In the genomic region with DNA sequence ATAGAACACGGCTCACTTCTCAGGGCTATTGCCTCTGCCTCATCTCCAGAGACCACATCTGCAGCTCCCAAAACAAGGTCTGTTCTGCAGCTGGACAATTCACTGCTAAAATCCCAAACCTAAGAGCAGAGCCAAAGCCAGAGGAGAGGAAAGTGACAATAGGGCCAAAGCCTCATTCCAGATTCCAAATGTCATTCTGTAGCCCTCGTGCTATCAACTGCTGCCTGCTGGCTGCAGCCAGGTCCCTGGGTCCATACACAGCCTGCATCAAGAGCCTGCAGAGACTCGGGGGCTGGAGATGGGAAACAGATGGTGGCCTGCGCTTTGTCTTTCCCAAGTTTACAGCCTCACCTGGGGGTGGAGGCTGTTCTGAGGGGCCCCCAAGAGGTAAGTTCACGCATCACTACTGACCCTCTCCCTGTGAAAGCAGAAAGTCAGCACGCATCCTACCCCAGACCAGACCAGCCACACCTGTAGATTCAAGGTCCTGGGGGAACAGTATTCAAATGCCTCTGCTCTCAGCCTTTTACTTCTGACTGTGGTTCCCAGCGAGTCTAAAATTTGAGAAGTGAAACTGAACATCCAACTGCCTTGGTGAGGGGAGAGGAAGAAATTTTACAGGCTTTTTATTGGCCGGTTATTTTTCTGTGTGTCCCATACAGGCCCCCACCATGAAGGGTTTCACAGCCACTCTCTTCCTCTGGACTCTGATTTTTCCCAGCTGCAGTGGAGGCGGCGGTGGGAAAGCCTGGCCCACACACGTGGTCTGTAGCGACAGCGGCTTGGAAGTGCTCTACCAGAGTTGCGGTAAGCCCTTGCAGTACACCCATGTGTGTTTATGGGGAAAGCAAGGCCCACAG, we compare ENCODE assay signal across 1 cellular context.
TF ChIP-seq lines count a peak whose summit lies in the region.

A gene (plus strand): TSS at position 657 of the 860 bp plus-strand sequence. CDS start 15 bp downstream, at position 672.

TF ChIP-seq in GM12878, 131 proteins besides CTCF, POLR2A, EP300 and RAD21 (continued from another document):
- TF ChIP-seq, protein P1, sequence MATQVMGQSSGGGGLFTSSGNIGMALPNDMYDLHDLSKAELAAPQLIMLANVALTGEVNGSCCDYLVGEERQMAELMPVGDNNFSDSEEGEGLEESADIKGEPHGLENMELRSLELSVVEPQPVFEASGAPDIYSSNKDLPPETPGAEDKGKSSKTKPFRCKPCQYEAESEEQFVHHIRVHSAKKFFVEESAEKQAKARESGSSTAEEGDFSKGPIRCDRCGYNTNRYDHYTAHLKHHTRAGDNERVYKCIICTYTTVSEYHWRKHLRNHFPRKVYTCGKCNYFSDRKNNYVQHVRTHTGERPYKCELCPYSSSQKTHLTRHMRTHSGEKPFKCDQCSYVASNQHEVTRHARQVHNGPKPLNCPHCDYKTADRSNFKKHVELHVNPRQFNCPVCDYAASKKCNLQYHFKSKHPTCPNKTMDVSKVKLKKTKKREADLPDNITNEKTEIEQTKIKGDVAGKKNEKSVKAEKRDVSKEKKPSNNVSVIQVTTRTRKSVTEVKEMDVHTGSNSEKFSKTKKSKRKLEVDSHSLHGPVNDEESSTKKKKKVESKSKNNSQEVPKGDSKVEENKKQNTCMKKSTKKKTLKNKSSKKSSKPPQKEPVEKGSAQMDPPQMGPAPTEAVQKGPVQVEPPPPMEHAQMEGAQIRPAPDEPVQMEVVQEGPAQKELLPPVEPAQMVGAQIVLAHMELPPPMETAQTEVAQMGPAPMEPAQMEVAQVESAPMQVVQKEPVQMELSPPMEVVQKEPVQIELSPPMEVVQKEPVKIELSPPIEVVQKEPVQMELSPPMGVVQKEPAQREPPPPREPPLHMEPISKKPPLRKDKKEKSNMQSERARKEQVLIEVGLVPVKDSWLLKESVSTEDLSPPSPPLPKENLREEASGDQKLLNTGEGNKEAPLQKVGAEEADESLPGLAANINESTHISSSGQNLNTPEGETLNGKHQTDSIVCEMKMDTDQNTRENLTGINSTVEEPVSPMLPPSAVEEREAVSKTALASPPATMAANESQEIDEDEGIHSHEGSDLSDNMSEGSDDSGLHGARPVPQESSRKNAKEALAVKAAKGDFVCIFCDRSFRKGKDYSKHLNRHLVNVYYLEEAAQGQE (IDR thresholded peaks at IDR 0.05; ENCODE audit: low read depth, low read length) = no peak
- TF ChIP-seq, protein P2, sequence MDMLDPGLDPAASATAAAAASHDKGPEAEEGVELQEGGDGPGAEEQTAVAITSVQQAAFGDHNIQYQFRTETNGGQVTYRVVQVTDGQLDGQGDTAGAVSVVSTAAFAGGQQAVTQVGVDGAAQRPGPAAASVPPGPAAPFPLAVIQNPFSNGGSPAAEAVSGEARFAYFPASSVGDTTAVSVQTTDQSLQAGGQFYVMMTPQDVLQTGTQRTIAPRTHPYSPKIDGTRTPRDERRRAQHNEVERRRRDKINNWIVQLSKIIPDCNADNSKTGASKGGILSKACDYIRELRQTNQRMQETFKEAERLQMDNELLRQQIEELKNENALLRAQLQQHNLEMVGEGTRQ (IDR thresholded peaks at IDR 0.05; ENCODE audit: borderline replicate concordance, low read depth, low read length) = peak; percentile 36
- TF ChIP-seq RCOR1 (conservative IDR thresholded peaks at IDR 0.05; ENCODE audit: low read depth, low read length) (no peak), HDAC2 (IDR thresholded peaks at IDR 0.05) (no peak), POU2F2 (IDR thresholded peaks at IDR 0.05; ENCODE audit: borderline replicate concordance, low read depth, low read length) (peak; percentile 97; the same call in 2 of the 3 replicates), KAT2A (conservative IDR thresholded peaks at IDR 0.05; ENCODE audit: control insufficient read depth, low read depth, low read length) (no peak), SRF (IDR thresholded peaks at IDR 0.05; ENCODE audit: low read depth in 2 of 2, low read length in 2 of 2) (0 out of 4 replicates have a peak, but pooled peaks of 1 of the 2 experiments have one; percentile 19), EGR1 (IDR thresholded peaks at IDR 0.05; ENCODE audit: borderline replicate concordance in 1 of 2, low read depth in 2 of 2, low read length in 2 of 2) (peak in 1 of 2 experiments; percentile 12; a peak in 1 of 3 replicates), SIN3A (IDR thresholded peaks at IDR 0.05; ENCODE audit: low read depth, low read length) (no peak), RAD51 (IDR thresholded peaks at IDR 0.05) (peak; percentile 70), TARDBP (IDR thresholded peaks at IDR 0.05; ENCODE audit: borderline replicate concordance) (no peak), FOS (IDR thresholded peaks at IDR 0.05; ENCODE audit: borderline replicate concordance, extremely low read depth, insufficient read length) (no peak), NR2C2 (IDR thresholded peaks at IDR 0.05; ENCODE audit: borderline replicate concordance, control insufficient read depth, insufficient read length, low read depth) (no peak), SMARCA5 (IDR thresholded peaks at IDR 0.05) (peak; percentile 91), SMC3 (IDR thresholded peaks at IDR 0.05; ENCODE audit: borderline replicate concordance, low read length) (no peak), TCF7 (IDR thresholded peaks at IDR 0.05; ENCODE audit: borderline replicate concordance) (no peak; the same call in none of the 2 replicates), ZNF622 (IDR thresholded peaks at IDR 0.05) (no peak), STAT1 (conservative IDR thresholded peaks at IDR 0.05) (no peak; the same call in 1 of the 2 replicates), EZH2 (IDR thresholded peaks at IDR 0.05; ENCODE audit: borderline replicate concordance, control insufficient read depth, low read depth, low read length) (no peak), BHLHE40 (IDR thresholded peaks at IDR 0.05; ENCODE audit: borderline replicate concordance in 1 of 2, low read depth in 2 of 2, low read length in 1 of 2) (peak; percentile 53 to 69; a peak in 2 of 4 replicates), MYB (IDR thresholded peaks at IDR 0.05; ENCODE audit: borderline replicate concordance, low read depth, low read length) (no peak), ZNF274 (IDR thresholded peaks at IDR 0.05; ENCODE audit: insufficient read depth, insufficient read length) (no peak), YBX1 (IDR thresholded peaks at IDR 0.05) (peak; percentile 83; the same call in 1 of the 2 replicates), RB1 (IDR thresholded peaks at IDR 0.05; ENCODE audit: borderline replicate concordance) (no peak), ETV6 (conservative IDR thresholded peaks at IDR 0.05 in 1 of 2, IDR thresholded peaks at IDR 0.05 in 1 of 2; ENCODE audit: borderline replicate concordance in 1 of 2, low read depth in 1 of 2) (peak in 1 of 2 experiments; percentile 55; a peak in 2 of 4 replicates), PAX5 (IDR thresholded peaks at IDR 0.05; ENCODE audit: borderline replicate concordance, low read depth, low read length) (peak; percentile 91), CHD4 (IDR thresholded peaks at IDR 0.05) (no peak), RUNX3 (IDR thresholded peaks at IDR 0.05; ENCODE audit: low read length) (no peak), TCF12 (IDR thresholded peaks at IDR 0.05; ENCODE audit: low read depth, low read length) (peak; percentile 93), SMAD1 (IDR thresholded peaks at IDR 0.05; ENCODE audit: low read depth, partially characterized antibody) (peak; percentile 85), SIX5 (IDR thresholded peaks at IDR 0.05; ENCODE audit: low read depth, low read length, severe bottlenecking) (no peak)
- TF ChIP-seq, protein P3, sequence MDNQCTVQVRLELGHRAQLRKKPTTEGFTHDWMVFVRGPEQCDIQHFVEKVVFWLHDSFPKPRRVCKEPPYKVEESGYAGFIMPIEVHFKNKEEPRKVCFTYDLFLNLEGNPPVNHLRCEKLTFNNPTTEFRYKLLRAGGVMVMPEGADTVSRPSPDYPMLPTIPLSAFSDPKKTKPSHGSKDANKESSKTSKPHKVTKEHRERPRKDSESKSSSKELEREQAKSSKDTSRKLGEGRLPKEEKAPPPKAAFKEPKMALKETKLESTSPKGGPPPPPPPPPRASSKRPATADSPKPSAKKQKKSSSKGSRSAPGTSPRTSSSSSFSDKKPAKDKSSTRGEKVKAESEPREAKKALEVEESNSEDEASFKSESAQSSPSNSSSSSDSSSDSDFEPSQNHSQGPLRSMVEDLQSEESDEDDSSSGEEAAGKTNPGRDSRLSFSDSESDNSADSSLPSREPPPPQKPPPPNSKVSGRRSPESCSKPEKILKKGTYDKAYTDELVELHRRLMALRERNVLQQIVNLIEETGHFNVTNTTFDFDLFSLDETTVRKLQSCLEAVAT (IDR thresholded peaks at IDR 0.05) = peak; percentile 81; the same call in 1 of the 2 replicates
- TF ChIP-seq, protein P4, sequence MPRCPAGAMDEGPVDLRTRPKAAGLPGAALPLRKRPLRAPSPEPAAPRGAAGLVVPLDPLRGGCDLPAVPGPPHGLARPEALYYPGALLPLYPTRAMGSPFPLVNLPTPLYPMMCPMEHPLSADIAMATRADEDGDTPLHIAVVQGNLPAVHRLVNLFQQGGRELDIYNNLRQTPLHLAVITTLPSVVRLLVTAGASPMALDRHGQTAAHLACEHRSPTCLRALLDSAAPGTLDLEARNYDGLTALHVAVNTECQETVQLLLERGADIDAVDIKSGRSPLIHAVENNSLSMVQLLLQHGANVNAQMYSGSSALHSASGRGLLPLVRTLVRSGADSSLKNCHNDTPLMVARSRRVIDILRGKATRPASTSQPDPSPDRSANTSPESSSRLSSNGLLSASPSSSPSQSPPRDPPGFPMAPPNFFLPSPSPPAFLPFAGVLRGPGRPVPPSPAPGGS (IDR thresholded peaks at IDR 0.05; ENCODE audit: borderline replicate concordance, insufficient read depth, low read depth, low read length, poor library complexity, severe bottlenecking) = peak; percentile 99
- TF ChIP-seq, protein P5, sequence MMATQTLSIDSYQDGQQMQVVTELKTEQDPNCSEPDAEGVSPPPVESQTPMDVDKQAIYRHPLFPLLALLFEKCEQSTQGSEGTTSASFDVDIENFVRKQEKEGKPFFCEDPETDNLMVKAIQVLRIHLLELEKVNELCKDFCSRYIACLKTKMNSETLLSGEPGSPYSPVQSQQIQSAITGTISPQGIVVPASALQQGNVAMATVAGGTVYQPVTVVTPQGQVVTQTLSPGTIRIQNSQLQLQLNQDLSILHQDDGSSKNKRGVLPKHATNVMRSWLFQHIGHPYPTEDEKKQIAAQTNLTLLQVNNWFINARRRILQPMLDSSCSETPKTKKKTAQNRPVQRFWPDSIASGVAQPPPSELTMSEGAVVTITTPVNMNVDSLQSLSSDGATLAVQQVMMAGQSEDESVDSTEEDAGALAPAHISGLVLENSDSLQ (IDR thresholded peaks at IDR 0.05) = no peak
- TF ChIP-seq, protein P6, sequence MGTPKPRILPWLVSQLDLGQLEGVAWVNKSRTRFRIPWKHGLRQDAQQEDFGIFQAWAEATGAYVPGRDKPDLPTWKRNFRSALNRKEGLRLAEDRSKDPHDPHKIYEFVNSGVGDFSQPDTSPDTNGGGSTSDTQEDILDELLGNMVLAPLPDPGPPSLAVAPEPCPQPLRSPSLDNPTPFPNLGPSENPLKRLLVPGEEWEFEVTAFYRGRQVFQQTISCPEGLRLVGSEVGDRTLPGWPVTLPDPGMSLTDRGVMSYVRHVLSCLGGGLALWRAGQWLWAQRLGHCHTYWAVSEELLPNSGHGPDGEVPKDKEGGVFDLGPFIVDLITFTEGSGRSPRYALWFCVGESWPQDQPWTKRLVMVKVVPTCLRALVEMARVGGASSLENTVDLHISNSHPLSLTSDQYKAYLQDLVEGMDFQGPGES (IDR thresholded peaks at IDR 0.05) = no peak
- TF ChIP-seq, protein P7, sequence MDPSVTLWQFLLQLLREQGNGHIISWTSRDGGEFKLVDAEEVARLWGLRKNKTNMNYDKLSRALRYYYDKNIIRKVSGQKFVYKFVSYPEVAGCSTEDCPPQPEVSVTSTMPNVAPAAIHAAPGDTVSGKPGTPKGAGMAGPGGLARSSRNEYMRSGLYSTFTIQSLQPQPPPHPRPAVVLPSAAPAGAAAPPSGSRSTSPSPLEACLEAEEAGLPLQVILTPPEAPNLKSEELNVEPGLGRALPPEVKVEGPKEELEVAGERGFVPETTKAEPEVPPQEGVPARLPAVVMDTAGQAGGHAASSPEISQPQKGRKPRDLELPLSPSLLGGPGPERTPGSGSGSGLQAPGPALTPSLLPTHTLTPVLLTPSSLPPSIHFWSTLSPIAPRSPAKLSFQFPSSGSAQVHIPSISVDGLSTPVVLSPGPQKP (IDR thresholded peaks at IDR 0.05; ENCODE audit: low read depth, low read length) = no peak
TF ChIP-seq in GM12878: peak in this region for 53.
